10 cellular contexts compared by ENCODE assay signal in the genomic region with DNA sequence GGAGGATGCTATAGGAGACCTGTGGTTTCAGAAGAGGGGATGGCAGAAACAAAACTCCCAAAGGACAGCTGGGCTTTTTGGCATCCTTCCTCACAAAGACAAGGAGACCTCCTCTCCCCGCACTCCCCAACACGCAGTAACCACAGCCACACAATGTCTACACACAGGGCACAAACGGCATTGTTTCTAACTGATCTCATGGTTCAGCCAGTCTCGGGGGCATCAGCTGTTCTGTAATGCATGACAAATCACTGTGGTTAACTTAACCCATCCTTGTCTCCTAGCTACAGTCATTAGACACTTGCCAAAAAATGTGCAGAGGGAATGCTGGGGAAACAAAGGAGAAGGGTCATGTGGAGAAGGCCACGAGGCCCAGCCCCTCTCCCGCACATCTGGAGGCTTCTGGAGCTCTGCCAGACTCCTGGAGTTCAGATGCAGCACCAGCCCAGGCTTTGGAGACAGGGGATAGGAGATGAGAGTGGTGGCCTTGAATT. TPM values are rescaled to one million over a fixed set of nuclear protein-coding genes. Genes with fewer than 3 reads are reported as not detected.
A peak's percentile ranks its signal among the peaks of the same experiment; 100 is the strongest.
DNase-seq lines count a peak whose midpoint lies in the region; ATAC-seq, FAIRE-seq and TF ChIP-seq lines count a peak whose summit lies in the region.
"Had no signal": no experiment of that assay in that cellular context is flagged by ENCODE, and none has a peak within 500 bp of the region (broad histone marks: within the 10 kb centered on the region; RNA-seq: fewer than 3 reads in every experiment).

No MANE protein-coding gene starts in this region.

- WGBS in GM12878 (ENCODE audit: insufficient coverage, insufficient replicate concordance, low lambda C conversion rate, missing lambda C conversion rate) = 19% methylated on average over 6 of the region's 6 CpGs
- WGBS in HepG2 (ENCODE audit: low lambda C conversion rate) = 0% methylated on average over 5 of the region's 6 CpGs
- no CpG with 5 or more reads among the region's 6 CpGs for WGBS in trophoblast cell (ENCODE audit: extremely low coverage, insufficient coverage, insufficient read length)

- no peaks in the 10 kb centered on the region for H3K27me3 ChIP-seq in GM12878 (replicated peaks in 1 of 2; ENCODE audit: control insufficient read depth in 2 of 2, insufficient read depth in 2 of 2, low read length in 1 of 2)
- H3K27me3 ChIP-seq in HepG2 (ENCODE audit: control insufficient read depth in 1 of 2, insufficient read depth in 2 of 2, low read length in 2 of 2) = peaks cover 1 to 15% of the 10 kb centered on the region in 2 experiments; a peak in 3 of 5 replicates
- H3K27me3 ChIP-seq in trophoblast cell (ENCODE audit: insufficient read depth, low read length) = no peaks in the 10 kb centered on the region

- FAIRE-seq in GM12878 (lab: Jason Lieb, UNC) = peak; percentile 23
- FAIRE-seq in HepG2 (lab: Jason Lieb, UNC) = no peak
- FAIRE-seq: islet of Langerhans had no signal

- H3K79me2 ChIP-seq in GM12878 (ENCODE audit: control insufficient read depth, insufficient read depth, low read length) = no peaks in the 10 kb centered on the region
- H3K79me2 ChIP-seq in HepG2 (ENCODE audit: insufficient read depth, low read length) = no peaks in the 10 kb centered on the region
- no peaks in the 10 kb centered on the region for H3K79me2 ChIP-seq in trophoblast cell (ENCODE audit: control insufficient read depth, insufficient read depth, low read length, poor library complexity)

- no peak for TF ChIP-seq EP300 in GM12878 (IDR thresholded peaks at IDR 0.05; ENCODE audit: borderline replicate concordance in 1 of 2, control insufficient read depth in 1 of 2, low read depth in 2 of 2, low read length in 2 of 2)
- TF ChIP-seq EP300 in HepG2 (IDR thresholded peaks at IDR 0.05; ENCODE audit: low read depth in 2 of 2, low read length in 2 of 2) = no peak
- TF ChIP-seq EP300 in HepG2 (CRISPR knock-in tag; IDR thresholded peaks at IDR 0.05; ENCODE audit: borderline replicate concordance) = no peak

- H2BK12ac ChIP-seq in trophoblast cell (ENCODE audit: low read length) = no peak overlapping the region

- TF ChIP-seq CTCF in GM12878 (IDR thresholded peaks at IDR 0.05 in 2 of 3, conservative IDR thresholded peaks at IDR 0.05 in 1 of 3; ENCODE audit: control insufficient read depth in 2 of 3, extremely low read depth in 1 of 3, insufficient read depth in 1 of 3, low read depth in 3 of 3, low read length in 3 of 3) (no peak), HepG2 (CRISPR knock-in tag; IDR thresholded peaks at IDR 0.05) (no peak)

- BruUV-seq in GM12878 (replicated peaks; lab: Mats Ljungman, UMichigan) (no TSS peak), HepG2 (replicated peaks; lab: Mats Ljungman, UMichigan) (no TSS peak)

- SMC1A ChIA-PET in GM12878 (lab: Charles Lee; ENCODE audit: uncharacterized antibody, unreplicated experiment) = no interaction called here

- H3K23ac ChIP-seq in trophoblast cell (ENCODE audit: low read length) = no peak overlapping the region

- no peak overlapping the region for H2AK5ac ChIP-seq in trophoblast cell (ENCODE audit: low read length)

- no peak overlapping the region for H3K4me2 ChIP-seq in GM12878 (ENCODE audit: control insufficient read depth, insufficient read depth)
- H3K4me2 ChIP-seq in HepG2 (ENCODE audit: low read depth, low read length) = no peak overlapping the region
- H3K4me2 ChIP-seq in trophoblast cell (ENCODE audit: low read length) = no peak overlapping the region

- no peak overlapping the region for H3K4ac ChIP-seq in trophoblast cell (ENCODE audit: low read depth, low read length)

- no peak overlapping the region for H3K27ac ChIP-seq in GM12878 (ENCODE audit: control insufficient read depth, insufficient read depth)
- H3K27ac ChIP-seq in HepG2 (ENCODE audit: extremely low read length, insufficient read depth, low read length) = no peak overlapping the region
- H3K27ac ChIP-seq in trophoblast cell (ENCODE audit: low read depth, low read length) = no peak overlapping the region

- H4K12ac ChIP-seq in trophoblast cell (ENCODE audit: low read depth, low read length) = no peak overlapping the region

- in situ Hi-C loops in GM12878 (cut with MboI) = no loop called here
- in situ Hi-C loops in HepG2 (cut with HindIII; ENCODE audit: extremely low pct_ligation_motif_present, low pct_unique_long_range_greater_than_20kb) = no loop called here

- H2AFZ ChIP-seq in GM12878 (ENCODE audit: control insufficient read depth, low read depth, low read length) = no peak overlapping the region
- H2AFZ ChIP-seq in HepG2 (ENCODE audit: low read length) = no peak overlapping the region
- no peak overlapping the region for H2AFZ ChIP-seq in trophoblast cell (ENCODE audit: insufficient read depth, low read length, poor library complexity)

- no peak overlapping the region for H4K8ac ChIP-seq in trophoblast cell (ENCODE audit: low read depth, low read length)

- H4K20me1 ChIP-seq in GM12878 (ENCODE audit: control insufficient read depth, insufficient read depth) = no peaks in the 10 kb centered on the region
- H4K20me1 ChIP-seq in HepG2 (ENCODE audit: insufficient read depth, low read length) = no peaks in the 10 kb centered on the region

- intact Hi-C loops in GM12878 (cut with micrococcal nuclease; ENCODE audit: unreplicated experiment) (no loop called here), HepG2 (cut with micrococcal nuclease; ENCODE audit: unreplicated experiment) (no loop called here)

- no peak for TF ChIP-seq RAD21 in GM12878 (IDR thresholded peaks at IDR 0.05; ENCODE audit: insufficient read depth, low read depth, low read length)
- no peak for TF ChIP-seq RAD21 in HepG2 (CRISPR knock-in tag; IDR thresholded peaks at IDR 0.05)

- RAD21 ChIA-PET in GM12878 (lab: Charles Lee; ENCODE audit: unreplicated experiment) = no interaction called here

- no peaks in the 10 kb centered on the region for H3K79me1 ChIP-seq in trophoblast cell (ENCODE audit: low read length)

- no peaks in the 10 kb centered on the region for H3K36me3 ChIP-seq in GM12878 (ENCODE audit: control insufficient read depth in 2 of 2, insufficient read depth in 2 of 2, low read length in 1 of 2)
- H3K36me3 ChIP-seq in HepG2 (replicated peaks in 1 of 2; ENCODE audit: control insufficient read depth in 1 of 2, insufficient read depth in 2 of 2, low read length in 2 of 2) = no peaks in the 10 kb centered on the region
- H3K36me3 ChIP-seq in trophoblast cell (ENCODE audit: control insufficient read depth in 1 of 2, insufficient read depth in 2 of 2, low read length in 2 of 2) = no peaks in the 10 kb centered on the region

- H3K9me3 ChIP-seq in GM12878 (replicated peaks; ENCODE audit: control insufficient read depth, insufficient read depth, low read length) = no peaks in the 10 kb centered on the region; the same call in 2 of the 3 replicates
- no peaks in the 10 kb centered on the region for H3K9me3 ChIP-seq in HepG2 (ENCODE audit: low read length)
- H3K9me3 ChIP-seq in trophoblast cell (ENCODE audit: insufficient read depth, low read depth, low read length) = peaks cover 4% of the 10 kb centered on the region

- DNase-seq in AG08395 (ENCODE audit: low spot score) (peak; percentile 95), HS-5 (ENCODE audit: low read depth) (peak; percentile 95), GM12878 (ENCODE audit: low read depth, low spot score) (no peak), HepG2 (ENCODE audit: low spot score) (peak; percentile 21), left lobe of liver (ENCODE audit: low spot score) (no peak), trophoblast cell (no peak), cortex of kidney (lab: John Stamatoyannopoulos, UW) (no peak)
- DNase-seq: T-helper 1 cell had no signal

- H3K4me1 ChIP-seq in GM12878 (ENCODE audit: control insufficient read depth, insufficient read depth, low read length) (peaks cover 6% of the 10 kb centered on the region), HepG2 (ENCODE audit: insufficient read depth, low read length) (no peaks in the 10 kb centered on the region), trophoblast cell (ENCODE audit: control insufficient read depth in 1 of 2, insufficient read depth in 2 of 2, low read length in 2 of 2) (no peaks in the 10 kb centered on the region)

- POLR2A ChIA-PET in GM12878 (lab: Charles Lee) (no interaction called here), HepG2 (lab: Yijun Ruan, JAX) (no interaction called here)

- H4K91ac ChIP-seq in trophoblast cell (ENCODE audit: low read depth, low read length) = no peak overlapping the region

- no peak for TF ChIP-seq POLR2A in GM12878 (IDR thresholded peaks at IDR 0.05; ENCODE audit: low read depth, low read length)
- no peak for TF ChIP-seq POLR2A in HepG2 (IDR thresholded peaks at IDR 0.05; ENCODE audit: insufficient read depth in 1 of 2, low read depth in 2 of 2, low read length in 2 of 2)

- H2BK5ac ChIP-seq in trophoblast cell (ENCODE audit: low read depth, low read length, poor library complexity) = no peak overlapping the region

- H2BK120ac ChIP-seq in trophoblast cell (ENCODE audit: insufficient read depth, low read length, poor library complexity) = no peak overlapping the region

- H3K9ac ChIP-seq in GM12878 (ENCODE audit: control insufficient read depth, insufficient read depth, low read length) (no peak overlapping the region), HepG2 (ENCODE audit: insufficient read depth, low read depth, low read length) (no peak overlapping the region), trophoblast cell (ENCODE audit: low read length) (no peak overlapping the region)

- no peak overlapping the region for H3K18ac ChIP-seq in trophoblast cell (ENCODE audit: low read length)

- ATAC-seq in GM12878 (peak; percentile 78), HepG2 (no peak), left lobe of liver (no peak), GM21576 (IDR thresholded peaks at IDR 0.05; ENCODE audit: unreplicated experiment) (no peak)

- H3K4me3 ChIP-seq in GM12878 = no peak overlapping the region
- no peak overlapping the region for H3K4me3 ChIP-seq in HepG2 (replicated peaks in 1 of 3; ENCODE audit: insufficient read depth in 1 of 3, low read depth in 2 of 3, low read length in 3 of 3)
- H3K4me3 ChIP-seq in trophoblast cell (ENCODE audit: low read depth, low read length) = no peak overlapping the region

- H3K14ac ChIP-seq in trophoblast cell (ENCODE audit: low read length) = no peak overlapping the region

- CTCF ChIA-PET in GM12878 (lab: Yijun Ruan, JAX) = no interaction called here
- CTCF ChIA-PET in HepG2 (lab: Yijun Ruan, JAX; ENCODE audit: low intra/inter-chr PET ratio, low total read pairs) = no interaction called here

RNA-seq across cellular contexts. Expression of a gene that starts 7.6 kb away (rescaled TPM):
- total RNA-seq in GM12878 (2013; cell fraction: nucleolus; rRNA removed) = 0.24 and 0.29 TPM in 2 replicates
- not detected in 2 replicates for total RNA-seq in GM12878 (2014; rRNA removed)
- total RNA-seq in GM12878 (2014; rRNA removed; fragmentation: Illumina TruSeq; extraction: Trizol) = not detected in 2 replicates
- total RNA-seq in GM12878 (2021) = not detected in 2 replicates
- not detected for polyA plus RNA-seq in GM12878 (2011; ENCODE audit: low read depth)
- 0.01 and 0.03 TPM in 2 replicates for polyA plus RNA-seq in GM12878 (2011; rRNA removed)
- 0.03 and 0.04 TPM in 2 replicates for polyA plus RNA-seq in GM12878 (2011; cell fraction: cytosol; rRNA removed)
- 0.41 and 0.52 TPM in 2 replicates for polyA plus RNA-seq in GM12878 (2011; cell fraction: nucleus; rRNA removed)
- 0.04 TPM in 1 of 2 replicates, not detected in the other for polyA plus RNA-seq in GM12878 (2012)
- polyA plus RNA-seq in GM12878 (2014; fragmentation: Illumina TruSeq; extraction: Trizol) = not detected in 2 replicates
- not detected for polyA plus RNA-seq in GM12878 (2014; fragmentation: Nextera tagmentation; extraction: Ambion mirVana)
- polyA plus RNA-seq in GM12878 (2014; rRNA removed) = 0.03 and 0.05 TPM in 2 replicates
- polyA plus RNA-seq in GM12878 (2016; fragmentation: Nextera tagmentation; extraction: Ambion mirVana) = not detected
- polyA minus RNA-seq in GM12878 (2011; rRNA and poly(A)+ RNA removed) = 0.07 TPM in 1 of 2 replicates, not detected in the other
- not detected in 2 replicates for polyA minus RNA-seq in GM12878 (2011; cell fraction: cytosol; rRNA and poly(A)+ RNA removed)
- polyA minus RNA-seq in GM12878 (2011; cell fraction: nucleus; rRNA and poly(A)+ RNA removed) = 0.10 and 0.12 TPM in 2 replicates
- 0.04 TPM in 1 of 2 replicates, not detected in the other for total RNA-seq in HepG2 (2016; rRNA removed; fragmentation: Illumina TruSeq; extraction: Trizol)
- not detected in 2 replicates for total RNA-seq in HepG2 (2016; cell fraction: cytosol; rRNA removed; fragmentation: Illumina TruSeq; extraction: Trizol; ENCODE audit: low read depth)
- total RNA-seq in HepG2 (2016; cell fraction: insoluble cytoplasmic fraction; rRNA removed; fragmentation: Illumina TruSeq; extraction: Trizol) = 0.04 TPM in 1 of 2 replicates, not detected in the other
- total RNA-seq in HepG2 (2016; cell fraction: membrane; rRNA removed; fragmentation: Illumina TruSeq; extraction: Trizol) = not detected in 2 replicates
- 0.09 TPM in 1 of 2 replicates, not detected in the other for total RNA-seq in HepG2 (2016; cell fraction: nucleus; rRNA removed; fragmentation: Illumina TruSeq; extraction: Trizol)
- 0.07 and 0.10 TPM in 2 replicates for polyA plus RNA-seq in HepG2 (2011; rRNA removed)
- polyA plus RNA-seq in HepG2 (2011; cell fraction: cytosol; rRNA removed) = 0.03 and 0.04 TPM in 2 replicates
- 0.62 and 0.80 TPM in 2 replicates for polyA plus RNA-seq in HepG2 (2011; cell fraction: nucleus; rRNA removed)
- polyA plus RNA-seq in HepG2 (2012) = 0.03 TPM in 1 of 2 replicates, not detected in the other
- polyA plus RNA-seq in HepG2 (2016; cell fraction: cytosol; fragmentation: Illumina TruSeq; extraction: Trizol; ENCODE audit: low read depth) = not detected in 2 replicates
- 0.04 TPM in 1 of 2 replicates, not detected in the other for polyA plus RNA-seq in HepG2 (2016; cell fraction: insoluble cytoplasmic fraction; fragmentation: Illumina TruSeq; extraction: Trizol; ENCODE audit: low read depth)
- polyA plus RNA-seq in HepG2 (2016; cell fraction: membrane; fragmentation: Illumina TruSeq; extraction: Trizol; ENCODE audit: low read depth) = not detected in 2 replicates
- 0.38 and 0.41 TPM in 2 replicates for polyA plus RNA-seq in HepG2 (2016; cell fraction: nucleus; fragmentation: Illumina TruSeq; extraction: Trizol; ENCODE audit: insufficient read depth, low read depth)
- 0.08 and 0.09 TPM in 2 replicates for polyA minus RNA-seq in HepG2 (2011; rRNA and poly(A)+ RNA removed; ENCODE audit: low replicate concordance)
- polyA minus RNA-seq in HepG2 (2011; cell fraction: cytosol; rRNA and poly(A)+ RNA removed) = 0.10 TPM in 1 of 2 replicates, not detected in the other
- polyA minus RNA-seq in HepG2 (2011; cell fraction: nucleus; rRNA and poly(A)+ RNA removed) = 0.13 and 0.25 TPM in 2 replicates
- total RNA-seq in left lobe of liver = 0.15 TPM
- 0.01 TPM in 2 replicates for polyA plus RNA-seq in trophoblast cell (2013)

Comparison
In these comparisons a context has a peak if more than half of its experiments do, and no peak if none do; other contexts are left out.
1. DNase-seq: peak in AG08395 (single experiment), HS-5 (single experiment) and HepG2 (single experiment); none in GM12878 (single experiment), left lobe of liver (single experiment), trophoblast cell (0 of 2) and cortex of kidney (single experiment).